Comparison of ENCODE assay signal across 13 cellular contexts in the genomic region with DNA sequence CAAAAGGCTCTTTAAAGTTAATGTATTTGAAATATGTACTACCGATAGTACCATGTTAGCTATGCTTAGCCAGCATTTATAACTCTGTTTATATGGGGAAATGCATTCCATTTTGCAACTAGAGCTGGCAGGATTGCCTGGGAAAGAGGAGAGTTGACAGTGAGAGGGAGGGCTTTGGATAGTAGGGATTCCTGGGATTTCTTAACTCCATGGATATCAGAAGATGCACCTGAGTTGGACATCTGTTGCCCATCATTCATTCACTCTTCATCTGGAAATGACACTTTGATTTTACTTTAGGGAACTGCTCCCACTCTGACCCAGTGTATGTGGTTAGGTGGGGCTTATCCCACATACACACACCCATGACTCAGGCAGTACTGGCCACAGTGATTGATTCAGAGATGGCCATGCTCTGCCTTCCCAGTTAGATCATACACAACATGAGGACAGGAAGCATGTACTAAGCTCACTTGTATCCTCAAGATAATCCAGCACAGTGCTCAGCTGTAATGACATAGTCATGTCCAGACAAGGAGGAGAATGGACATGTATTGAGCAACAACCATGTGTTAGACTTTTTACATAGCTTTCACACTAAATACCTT.
A peak's percentile ranks its signal among the peaks of the same experiment; 100 is the strongest.
DNase-seq lines count a peak whose midpoint lies in the region; ATAC-seq, FAIRE-seq and TF ChIP-seq lines count a peak whose summit lies in the region.
"Had no signal": no experiment of that assay in that cellular context is flagged by ENCODE, and none has a peak within 500 bp of the region (broad histone marks: within the 10 kb centered on the region; RNA-seq: fewer than 3 reads in every experiment).

No MANE protein-coding gene starts in this region.

- peak; percentile 86 for DNase-seq in GM04503 (ENCODE audit: low read depth)
- DNase-seq in RCC 7860 (ENCODE audit: low spot score): peak; percentile 80
- DNase-seq in epithelial cell of prostate (ENCODE audit: low read depth, low spot score): peak; percentile 73
- no peak for DNase-seq in osteocyte (ENCODE audit: extremely low spot score, unreplicated experiment)
- DNase-seq in SHP77 treated with DMSO at 0.1 percent for 48 hours (lab: John Stamatoyannopoulos, UW): no peak
- no peak for DNase-seq in small intestine
- DNase-seq in NCI-H2227 (lab: John Stamatoyannopoulos, UW; ENCODE audit: unreplicated experiment): no peak
- no peak for DNase-seq in WTC11 (ENCODE audit: low spot score)
- DNase-seq: activated naive CD4-positive, alpha-beta T cell treated with anti-CD3 and anti-CD28 coated beads, Interleukin-2, amount 50 U/mL, for 16 hours; effector memory CD8-positive, alpha-beta T cell; naive B cell; NCI-H1105; NCI-H526 treated with DMSO at 0.1 percent for 48 hours had no signal

- no peaks in the 10 kb centered on the region for H3K27me3 ChIP-seq in small intestine (ENCODE audit: control insufficient read depth in 2 of 2, insufficient read depth in 2 of 2, low read length in 2 of 2)

- no peaks in the 10 kb centered on the region for H3K27me3 Mint-ChIP-seq in osteocyte (ENCODE audit: unreplicated experiment)
- H3K27me3 Mint-ChIP-seq in WTC11 (ENCODE audit: low read depth): no peaks in the 10 kb centered on the region

- POLR2A ChIA-PET in WTC11 (lab: Charles Lee): no interaction called here

- FAIRE-seq in RCC 7860 (lab: Jason Lieb, UNC) (peak; percentile 73), small intestine (lab: Jason Lieb, UNC) (no peak)

- CTCF ChIA-PET in WTC11 (lab: Charles Lee): interaction anchor here (0.9 kb wide), 1 partner anchor 64 kb away, joined by 3 read pairs; no protein-coding TSS in a partner anchor

- no peak for ATAC-seq in WTC11
- ATAC-seq: effector memory CD8-positive, alpha-beta T cell had no signal

- H3K4me3 Mint-ChIP-seq in osteocyte (ENCODE audit: unreplicated experiment): no peak overlapping the region
- H3K4me3 Mint-ChIP-seq in WTC11: no peak overlapping the region
- H3K4me3 Mint-ChIP-seq: effector memory CD8-positive, alpha-beta T cell; naive B cell had no signal

- WGBS in small intestine, 3 donors: 90 to 93% (median 90%) methylated on average over 1 of the region's 1 CpG

- H3K9me3 ChIP-seq in small intestine (ENCODE audit: control insufficient read depth, low read depth): no peaks in the 10 kb centered on the region

- peak overlapping the region; percentile 62 for H3K27ac Mint-ChIP-seq in osteocyte (ENCODE audit: unreplicated experiment)
- no peak overlapping the region for H3K27ac Mint-ChIP-seq in WTC11
- H3K27ac Mint-ChIP-seq: effector memory CD8-positive, alpha-beta T cell had no signal

- H3K4me1 Mint-ChIP-seq in osteocyte (ENCODE audit: unreplicated experiment): peaks cover 32% of the 10 kb centered on the region
- H3K4me1 Mint-ChIP-seq in WTC11: peaks cover 4% of the 10 kb centered on the region; the same call in 1 of the 2 replicates
- H3K4me1 Mint-ChIP-seq: naive B cell had no signal

- no peaks in the 10 kb centered on the region for H3K36me3 ChIP-seq in small intestine (ENCODE audit: control insufficient read depth in 2 of 2, insufficient read depth in 2 of 2, low read length in 2 of 2)

- no peaks in the 10 kb centered on the region for H3K36me3 Mint-ChIP-seq in osteocyte (ENCODE audit: unreplicated experiment)
- peaks cover 9% of the 10 kb centered on the region for H3K36me3 Mint-ChIP-seq in WTC11
- H3K36me3 Mint-ChIP-seq: naive B cell had no signal

- no peak overlapping the region for H3K27ac ChIP-seq in epithelial cell of prostate
- no peak overlapping the region for H3K27ac ChIP-seq in small intestine (ENCODE audit: low read depth in 1 of 2, low read length in 1 of 2)

- H3K4me1 ChIP-seq in small intestine (ENCODE audit: control insufficient read depth in 2 of 2, insufficient read depth in 1 of 2, low read depth in 1 of 2, low read length in 1 of 2): no peaks in the 10 kb centered on the region

- H3K9me3 Mint-ChIP-seq in osteocyte (ENCODE audit: unreplicated experiment) (no peaks in the 10 kb centered on the region), WTC11 (peaks cover 22% of the 10 kb centered on the region)
- H3K9me3 Mint-ChIP-seq: effector memory CD8-positive, alpha-beta T cell had no signal

- TF ChIP-seq CTCF in osteocyte (IDR thresholded peaks at IDR 0.05) (no peak), WTC11 (IDR thresholded peaks at IDR 0.05) (no peak)

- H3K4me3 ChIP-seq in small intestine (ENCODE audit: low read depth in 1 of 2, low read length in 2 of 2): no peak overlapping the region

TF ChIP-seq in WTC11, 78 proteins besides CTCF, POLR2A, EP300 and RAD21 (continues in another document):
- TF ChIP-seq ZNF423 (CRISPR knock-in tag; IDR thresholded peaks at IDR 0.05) (no peak), RELA (CRISPR knock-in tag; IDR thresholded peaks at IDR 0.05; ENCODE audit: borderline replicate concordance) (no peak), RORB (CRISPR knock-in tag; IDR thresholded peaks at IDR 0.05) (no peak), ELF4 (CRISPR knock-in tag; IDR thresholded peaks at IDR 0.05; ENCODE audit: low read depth) (no peak), ETV6 (CRISPR knock-in tag; IDR thresholded peaks at IDR 0.05) (no peak), CREB1 (CRISPR knock-in tag; IDR thresholded peaks at IDR 0.05) (no peak), JAZF1 (CRISPR knock-in tag; IDR thresholded peaks at IDR 0.05) (no peak), MXD4 (CRISPR knock-in tag; IDR thresholded peaks at IDR 0.05; ENCODE audit: borderline replicate concordance) (no peak), ZNF138 (CRISPR knock-in tag; conservative IDR thresholded peaks at IDR 0.05) (no peak), TEAD4 (CRISPR knock-in tag; IDR thresholded peaks at IDR 0.05) (no peak), NR3C1 (CRISPR knock-in tag; conservative IDR thresholded peaks at IDR 0.05; ENCODE audit: low read depth) (no peak), HMGA2 (CRISPR knock-in tag; IDR thresholded peaks at IDR 0.05) (no peak), NFYB (CRISPR knock-in tag; conservative IDR thresholded peaks at IDR 0.05; ENCODE audit: low read depth) (no peak), ZNF317 (CRISPR knock-in tag; IDR thresholded peaks at IDR 0.05; ENCODE audit: borderline replicate concordance, low read depth) (no peak)
- TF ChIP-seq, protein P1, sequence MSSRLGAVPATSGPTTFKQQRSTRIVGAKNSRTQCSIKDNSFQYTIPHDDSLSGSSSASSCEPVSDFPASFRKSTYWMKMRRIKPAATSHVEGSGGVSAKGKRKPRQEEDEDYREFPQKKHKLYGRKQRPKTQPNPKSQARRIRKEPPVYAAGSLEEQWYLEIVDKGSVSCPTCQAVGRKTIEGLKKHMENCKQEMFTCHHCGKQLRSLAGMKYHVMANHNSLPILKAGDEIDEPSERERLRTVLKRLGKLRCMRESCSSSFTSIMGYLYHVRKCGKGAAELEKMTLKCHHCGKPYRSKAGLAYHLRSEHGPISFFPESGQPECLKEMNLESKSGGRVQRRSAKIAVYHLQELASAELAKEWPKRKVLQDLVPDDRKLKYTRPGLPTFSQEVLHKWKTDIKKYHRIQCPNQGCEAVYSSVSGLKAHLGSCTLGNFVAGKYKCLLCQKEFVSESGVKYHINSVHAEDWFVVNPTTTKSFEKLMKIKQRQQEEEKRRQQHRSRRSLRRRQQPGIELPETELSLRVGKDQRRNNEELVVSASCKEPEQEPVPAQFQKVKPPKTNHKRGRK (CRISPR knock-in tag; IDR thresholded peaks at IDR 0.05; ENCODE audit: borderline replicate concordance): no peak
- TF ChIP-seq, protein P2, sequence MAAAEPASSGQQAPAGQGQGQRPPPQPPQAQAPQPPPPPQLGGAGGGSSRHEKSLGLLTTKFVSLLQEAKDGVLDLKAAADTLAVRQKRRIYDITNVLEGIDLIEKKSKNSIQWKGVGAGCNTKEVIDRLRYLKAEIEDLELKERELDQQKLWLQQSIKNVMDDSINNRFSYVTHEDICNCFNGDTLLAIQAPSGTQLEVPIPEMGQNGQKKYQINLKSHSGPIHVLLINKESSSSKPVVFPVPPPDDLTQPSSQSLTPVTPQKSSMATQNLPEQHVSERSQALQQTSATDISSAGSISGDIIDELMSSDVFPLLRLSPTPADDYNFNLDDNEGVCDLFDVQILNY (CRISPR knock-in tag; IDR thresholded peaks at IDR 0.05): no peak
- TF ChIP-seq, protein P3, sequence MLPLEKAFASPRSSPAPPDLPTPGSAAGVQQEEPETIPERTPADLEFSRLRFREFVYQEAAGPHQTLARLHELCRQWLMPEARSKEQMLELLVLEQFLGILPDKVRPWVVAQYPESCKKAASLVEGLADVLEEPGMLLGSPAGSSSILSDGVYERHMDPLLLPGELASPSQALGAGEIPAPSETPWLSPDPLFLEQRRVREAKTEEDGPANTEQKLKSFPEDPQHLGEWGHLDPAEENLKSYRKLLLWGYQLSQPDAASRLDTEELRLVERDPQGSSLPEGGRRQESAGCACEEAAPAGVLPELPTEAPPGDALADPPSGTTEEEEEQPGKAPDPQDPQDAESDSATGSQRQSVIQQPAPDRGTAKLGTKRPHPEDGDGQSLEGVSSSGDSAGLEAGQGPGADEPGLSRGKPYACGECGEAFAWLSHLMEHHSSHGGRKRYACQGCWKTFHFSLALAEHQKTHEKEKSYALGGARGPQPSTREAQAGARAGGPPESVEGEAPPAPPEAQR (CRISPR knock-in tag; IDR thresholded peaks at IDR 0.05): no peak

Comparison
In these comparisons a context has a peak if more than half of its experiments do, and no peak if none do; other contexts are left out.
1. DNase-seq: peak in GM04503 (single experiment), RCC 7860 (single experiment) and epithelial cell of prostate (single experiment); none in osteocyte (single experiment), SHP77 treated with DMSO at 0.1 percent for 48 hours (single experiment), small intestine (single experiment), NCI-H2227 (single experiment) and WTC11 (single experiment).